In the genomic region with DNA sequence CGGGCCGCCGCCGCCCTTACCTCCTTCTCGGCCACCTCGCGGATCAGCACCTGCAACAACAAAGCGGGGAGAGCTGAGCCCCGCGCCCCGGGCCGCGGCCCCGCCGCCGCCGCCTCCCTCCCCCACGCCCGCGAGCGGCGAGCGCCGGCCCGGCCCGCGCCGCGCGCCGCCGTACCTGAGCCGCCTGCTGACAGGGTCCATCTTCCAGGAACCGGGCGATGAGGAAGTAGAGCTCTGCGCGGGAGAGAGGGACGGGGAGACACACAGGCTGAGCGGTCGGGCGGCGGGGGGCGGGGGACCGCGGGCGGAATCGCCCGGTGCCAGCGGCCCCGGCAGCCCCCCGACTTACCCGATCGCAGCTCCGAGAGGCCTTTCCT, we compare ENCODE assay signal across 8 cellular contexts. TPM values are rescaled to one million over a fixed set of nuclear protein-coding genes. Genes with fewer than 3 reads are reported as not detected.
A peak's percentile ranks its signal among the peaks of the same experiment; 100 is the strongest.
DNase-seq lines count a peak whose midpoint lies in the region; ATAC-seq, FAIRE-seq and TF ChIP-seq lines count a peak whose summit lies in the region.

No MANE protein-coding gene starts in this region.

- DNase-seq in GM12892 (ENCODE audit: insufficient read length) (peak; percentile 23), NCI-H2029 treated with DMSO at 0.1 percent for 48 hours (lab: John Stamatoyannopoulos, UW) (peak; percentile 27), ACHN (no peak)
- no peak for DNase-seq in activated naive CD4-positive, alpha-beta T cell treated with anti-CD3 and anti-CD28 coated beads, Interleukin-2, amount 50 U/mL, for 72 hours (ENCODE audit: low spot score in 2 of 2)
- DNase-seq in stimulated activated CD8-positive, alpha-beta memory T cell treated with anti-CD3 and anti-CD28 coated beads, Interleukin-15, amount 100 ng/mL, for 48 hours (ENCODE audit: low read depth in 2 of 2) = peak; percentile 22 to 29

- H2AFZ ChIP-seq in ACC112 (ENCODE audit: low read length, unreplicated experiment) = peak overlapping the region; percentile 68

- no peaks in the 10 kb centered on the region for H3K9me3 Mint-ChIP-seq in activated naive CD4-positive, alpha-beta T cell treated with anti-CD3 and anti-CD28 coated beads, Interleukin-2, amount 50 U/mL, for 72 hours

- ATAC-seq in HG02759 (IDR thresholded peaks at IDR 0.05; ENCODE audit: unreplicated experiment) = peak; percentile 32
- peak; percentile 29 to 37 for ATAC-seq in activated naive CD4-positive, alpha-beta T cell treated with anti-CD3 and anti-CD28 coated beads, Interleukin-2, amount 50 U/mL, for 72 hours

- H3K36me3 Mint-ChIP-seq in activated naive CD4-positive, alpha-beta T cell treated with anti-CD3 and anti-CD28 coated beads, Interleukin-2, amount 50 U/mL, for 72 hours = peaks cover 5 to 17% of the 10 kb centered on the region in 2 donors

- H3K36me3 ChIP-seq in ACC112 (ENCODE audit: insufficient read depth, low read length) = peaks cover 3% of the 10 kb centered on the region; the same call in 1 of the 2 replicates

- TF ChIP-seq POLR2A in GM12892 (IDR thresholded peaks at IDR 0.05; ENCODE audit: low read depth, low read length) = no peak

- H3K4me1 ChIP-seq in ACC112 (ENCODE audit: control insufficient read depth, insufficient read depth, low read length, unreplicated experiment) = peaks cover 24% of the 10 kb centered on the region

- in situ Hi-C loops in ACHN (cut with HindIII; ENCODE audit: low pct_ligation_motif_present, low pct_unique_long_range_greater_than_20kb, low sequenced_read_pairs) = no loop called here

- no peaks in the 10 kb centered on the region for H3K27me3 ChIP-seq in ACC112 (ENCODE audit: insufficient read depth, low read length)

- H3K4me3 ChIP-seq in ACC112 (ENCODE audit: low read depth, low read length) = peak overlapping the region; percentile 85
- H3K4me3 ChIP-seq in iPS-11a (ENCODE audit: low read depth, low read length) = peak overlapping the region; percentile 96

- H3K79me2 ChIP-seq in ACC112 (ENCODE audit: control insufficient read depth, insufficient read depth, low read length, unreplicated experiment) = peaks cover 41% of the 10 kb centered on the region

- peak overlapping the region; percentile 91 to 94 for H3K27ac Mint-ChIP-seq in activated naive CD4-positive, alpha-beta T cell treated with anti-CD3 and anti-CD28 coated beads, Interleukin-2, amount 50 U/mL, for 72 hours

- no peak for FAIRE-seq in GM12892 (lab: Jason Lieb, UNC)

- H3K27ac ChIP-seq in ACC112 (ENCODE audit: low read depth, low read length) = peak overlapping the region; percentile 90

RNA-seq across cellular contexts. Expression of a gene that starts 0.4 kb away (rescaled TPM):
- 19.7 TPM for polyA plus RNA-seq in GM12892 (2012; ENCODE audit: missing spikeins)
- total RNA-seq in activated naive CD4-positive, alpha-beta T cell treated with anti-CD3 and anti-CD28 coated beads, Interleukin-2, amount 50 U/mL, for 72 hours = 10 to 100 TPM; 26.8 to 37.8 TPM

Comparison
In these comparisons a context has a peak if more than half of its experiments do, and no peak if none do; other contexts are left out.
1. DNase-seq: peak in GM12892 (single experiment), NCI-H2029 treated with DMSO at 0.1 percent for 48 hours (single experiment) and stimulated activated CD8-positive, alpha-beta memory T cell treated with anti-CD3 and anti-CD28 coated beads, Interleukin-15, amount 100 ng/mL, for 48 hours (2 of 2); none in activated naive CD4-positive, alpha-beta T cell treated with anti-CD3 and anti-CD28 coated beads, Interleukin-2, amount 50 U/mL, for 72 hours (0 of 2) and ACHN (single experiment).